Comparison of ENCODE assay signal across 8 cellular contexts in the genomic region with DNA sequence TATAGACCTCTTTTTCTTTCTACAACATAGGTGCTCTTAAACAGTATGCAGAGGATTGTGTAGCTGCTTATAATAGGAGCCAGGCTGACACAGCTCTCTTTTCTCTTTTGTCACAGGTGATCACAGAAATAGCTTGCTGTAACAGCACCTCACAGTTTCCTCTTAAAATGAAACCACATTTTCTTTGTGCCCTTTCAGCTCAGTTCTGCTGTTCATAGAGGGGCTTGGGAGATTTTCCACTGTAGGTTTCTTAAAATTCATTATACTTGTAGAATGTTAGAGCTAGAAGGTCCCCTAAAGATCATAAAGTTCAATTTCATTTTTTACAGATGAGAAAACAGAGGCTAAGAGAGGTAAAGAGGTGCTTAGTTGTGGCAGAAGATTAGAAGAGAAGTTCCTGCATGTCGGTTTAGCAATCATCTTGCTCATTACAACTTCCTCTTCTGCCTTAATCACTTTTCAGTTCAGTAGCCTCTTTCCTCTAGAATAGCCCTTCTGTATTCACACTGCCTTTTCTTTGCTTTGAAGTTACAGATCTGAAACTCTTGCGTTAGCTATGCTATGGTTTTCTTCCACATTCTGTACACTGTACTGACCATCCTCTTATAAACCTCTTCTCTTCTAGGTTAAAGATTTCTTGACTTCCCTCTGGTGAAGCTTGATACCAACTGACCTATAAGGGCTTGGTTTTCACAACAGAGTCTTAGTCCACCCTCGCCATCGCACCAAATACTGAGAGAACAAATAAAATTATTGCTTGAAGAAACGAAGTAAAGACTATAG. TPM values are rescaled to one million over a fixed set of nuclear protein-coding genes. Genes with fewer than 3 reads are reported as not detected.
A peak's percentile ranks its signal among the peaks of the same experiment; 100 is the strongest.
DNase-seq lines count a peak whose midpoint lies in the region; ATAC-seq and TF ChIP-seq lines count a peak whose summit lies in the region.

No MANE protein-coding gene starts in this region.

- peak overlapping the region; percentile 71 for H3K4me3 Mint-ChIP-seq in activated CD4-positive, alpha-beta memory T cell treated with anti-CD3 and anti-CD28 coated beads for 36 hours

- peak overlapping the region; percentile 84 for H3K27ac Mint-ChIP-seq in activated CD4-positive, alpha-beta memory T cell treated with anti-CD3 and anti-CD28 coated beads for 36 hours

- TF ChIP-seq CTCF in vagina (IDR thresholded peaks at IDR 0.05), result no peak
- TF ChIP-seq CTCF in omental fat pad (IDR thresholded peaks at IDR 0.05), result no peak

- no peaks in the 10 kb centered on the region for H3K9me3 ChIP-seq in vagina

- H3K27ac ChIP-seq in urinary bladder (ENCODE audit: low read depth) (peak overlapping the region; percentile 2), vagina (no peak overlapping the region)

- peaks cover 29% of the 10 kb centered on the region for H3K36me3 Mint-ChIP-seq in activated CD4-positive, alpha-beta memory T cell treated with anti-CD3 and anti-CD28 coated beads for 36 hours

- CTCF ChIA-PET in activated CD4-positive, alpha-beta memory T cell treated with anti-CD3 and anti-CD28 coated beads for 36 hours (lab: Charles Lee), result interaction anchor here (0.8 to 1.5 kb wide), 7 partner anchors 9 to 141 kb away, joined by 3 to 9 read pairs (median 3); no protein-coding TSS in a partner anchor

- H3K27me3 ChIP-seq in vagina, result no peaks in the 10 kb centered on the region

- POLR2A ChIA-PET in activated CD4-positive, alpha-beta memory T cell treated with anti-CD3 and anti-CD28 coated beads for 36 hours (lab: Charles Lee), result interaction anchor here (2.0 kb wide), 1 partner anchor 34 kb away, joined by 18 read pairs; no protein-coding TSS in a partner anchor

- 73% methylated on average over 5 of the region's 5 CpGs for WGBS in urinary bladder

- H3K36me3 ChIP-seq in urinary bladder (ENCODE audit: insufficient read depth), result no peaks in the 10 kb centered on the region
- no peaks in the 10 kb centered on the region for H3K36me3 ChIP-seq in vagina

- intact Hi-C loops in activated CD4-positive, alpha-beta memory T cell treated with anti-CD3 and anti-CD28 coated beads for 36 hours (cut with micrococcal nuclease), result loop anchor here (1.0 to 5.0 kb wide), 7 partner anchors 9 to 173 kb away; a partner anchor contains a TSS
- intact Hi-C loops in vagina (cut with DNase I), result no loop called here

- TF ChIP-seq POLR2A in vagina (IDR thresholded peaks at IDR 0.05), result no peak

- ATAC-seq in HG03175 (IDR thresholded peaks at IDR 0.05; ENCODE audit: unreplicated experiment), result peak; percentile 64
- ATAC-seq in omental fat pad (ENCODE audit: low FRiP score), result no peak

- no peaks in the 10 kb centered on the region for H3K9me3 Mint-ChIP-seq in activated CD4-positive, alpha-beta memory T cell treated with anti-CD3 and anti-CD28 coated beads for 36 hours

- peaks cover 97% of the 10 kb centered on the region for H3K4me1 Mint-ChIP-seq in activated CD4-positive, alpha-beta memory T cell treated with anti-CD3 and anti-CD28 coated beads for 36 hours (ENCODE audit: low read depth)

- no peaks in the 10 kb centered on the region for H3K4me1 ChIP-seq in urinary bladder (ENCODE audit: insufficient read depth)
- no peaks in the 10 kb centered on the region for H3K4me1 ChIP-seq in vagina

- DNase-seq in stimulated activated CD4-positive, alpha-beta T cell treated with anti-CD3 and anti-CD28 coated beads, Interleukin-2, amount 100 ng/mL, for 4 hours (ENCODE audit: low read depth), result peak; percentile 37
- no peak for DNase-seq in stimulated activated CD4-positive, alpha-beta T cell treated with anti-CD3 and anti-CD28 coated beads, Interleukin-4, amount 100 ng/mL, for 24 hours
- peak; percentile 49 for DNase-seq in activated CD4-positive, alpha-beta memory T cell treated with anti-CD3 and anti-CD28 coated beads for 36 hours
- DNase-seq in T-helper 9 cell (no peak), vagina (ENCODE audit: extremely low spot score in 2 of 2) (no peak), omental fat pad (ENCODE audit: low spot score) (no peak)

- H3K4me3 ChIP-seq in urinary bladder (ENCODE audit: low read depth, low read length) (no peak overlapping the region), vagina (no peak overlapping the region)

- no peaks in the 10 kb centered on the region for H3K27me3 Mint-ChIP-seq in activated CD4-positive, alpha-beta memory T cell treated with anti-CD3 and anti-CD28 coated beads for 36 hours

RNA-seq across cellular contexts. Expression of a gene that starts 35.1 kb away (rescaled TPM):
- 10 to 100 TPM; 23.6 to 24.1 TPM for total RNA-seq in activated CD4-positive, alpha-beta memory T cell treated with anti-CD3 and anti-CD28 coated beads for 36 hours
- 24.5 TPM for total RNA-seq in urinary bladder
- polyA plus RNA-seq in urinary bladder, result 6.3 TPM
- 8.6 TPM for total RNA-seq in vagina
- total RNA-seq in omental fat pad, result 10 to 100 TPM in 2 of 4 donors, 1 to 10 TPM in 2; 6.6 to 30.9 (median 9.2) TPM

Comparison
In these comparisons a context has a peak if more than half of its experiments do, and no peak if none do; other contexts are left out.
1. DNase-seq: peak in stimulated activated CD4-positive, alpha-beta T cell treated with anti-CD3 and anti-CD28 coated beads, Interleukin-2, amount 100 ng/mL, for 4 hours (single experiment) and activated CD4-positive, alpha-beta memory T cell treated with anti-CD3 and anti-CD28 coated beads for 36 hours (single experiment); none in stimulated activated CD4-positive, alpha-beta T cell treated with anti-CD3 and anti-CD28 coated beads, Interleukin-4, amount 100 ng/mL, for 24 hours (single experiment), T-helper 9 cell (single experiment), vagina (0 of 2) and omental fat pad (single experiment).